Comparison of ENCODE assay signal across 16 cellular contexts in genomic region chr1:24951810-24952412, GRCh38. TPM values are rescaled to one million over a fixed set of nuclear protein-coding genes. Genes with fewer than 3 reads are reported as not detected.
DNase-seq lines count a peak whose midpoint lies in the region; ATAC-seq, FAIRE-seq and TF ChIP-seq lines count a peak whose summit lies in the region.
"Had no signal": no experiment of that assay in that cellular context is flagged by ENCODE, and none has a peak within 500 bp of the region (broad histone marks: within the 10 kb centered on the region; RNA-seq: fewer than 3 reads in every experiment).

No MANE protein-coding gene starts in this region.

- H3K4me2 ChIP-seq in keratinocyte (ENCODE audit: control insufficient read depth, extremely low read depth, insufficient read depth, low read depth, low read length): peak overlapping the region; percentile 28

- no peak for DNase-seq in CD4-positive, CD25-positive, alpha-beta regulatory T cell
- no peak for DNase-seq in CD8-positive, alpha-beta memory T cell
- no peak for DNase-seq in activated CD8-positive, alpha-beta T cell treated with anti-CD3 and anti-CD28 coated beads for 36 hours
- DNase-seq in keratinocyte (ENCODE audit: low read depth, low spot score) (no peak), foreskin melanocyte (no peak), NCI-H2227 (lab: John Stamatoyannopoulos, UW; ENCODE audit: unreplicated experiment) (no peak)
- DNase-seq: activated effector memory CD4-positive, alpha-beta T cell treated with anti-CD3 and anti-CD28 coated beads, Interleukin-2, amount 50 U/mL, for 16 hours; body of pancreas; NCI-H345; substantia nigra had no signal

- no peaks in the 10 kb centered on the region for H4K20me1 ChIP-seq in keratinocyte (ENCODE audit: control insufficient read depth, extremely low read depth, insufficient read depth, low read length)

- H3K9me1 ChIP-seq in keratinocyte (ENCODE audit: control insufficient read depth, extremely low read depth, insufficient read depth, low read length): no peaks in the 10 kb centered on the region

- H3K27ac ChIP-seq in CD4-positive, CD25-positive, alpha-beta regulatory T cell (ENCODE audit: insufficient read depth, low read length, poor library complexity, severe bottlenecking): no peak overlapping the region
- H3K27ac ChIP-seq in CD8-positive, alpha-beta memory T cell (ENCODE audit: low read depth, low read length): no peak overlapping the region
- no peak overlapping the region for H3K27ac ChIP-seq in keratinocyte (ENCODE audit: control insufficient read depth, insufficient read depth, low read length)
- H3K27ac ChIP-seq: body of pancreas, pancreas had no signal

- no peaks in the 10 kb centered on the region for H3K9me3 Mint-ChIP-seq in CD4-positive, CD25-positive, alpha-beta regulatory T cell
- no peaks in the 10 kb centered on the region for H3K9me3 Mint-ChIP-seq in CD8-positive, alpha-beta memory T cell
- H3K9me3 Mint-ChIP-seq in activated CD8-positive, alpha-beta T cell treated with anti-CD3 and anti-CD28 coated beads for 36 hours: no peaks in the 10 kb centered on the region

- H3K27ac Mint-ChIP-seq in CD4-positive, CD25-positive, alpha-beta regulatory T cell: peak overlapping the region in 2 of 3 donors; percentile 39 to 55
- peak overlapping the region in 7 of 8 donors; percentile 19 to 93 (median 79) for H3K27ac Mint-ChIP-seq in CD8-positive, alpha-beta memory T cell
- peak overlapping the region; percentile 79 for H3K27ac Mint-ChIP-seq in activated CD8-positive, alpha-beta T cell treated with anti-CD3 and anti-CD28 coated beads for 36 hours

- dilution Hi-C loops in keratinocyte (cut with MboI; ENCODE audit: extremely low pct_ligation_motif_present, low sequenced_read_pairs): no loop called here

- no peaks in the 10 kb centered on the region for H3K36me3 Mint-ChIP-seq in CD4-positive, CD25-positive, alpha-beta regulatory T cell
- H3K36me3 Mint-ChIP-seq in CD8-positive, alpha-beta memory T cell: peaks cover 0 to 19% (median 0%) of the 10 kb centered on the region in 3 donors
- peaks cover 85% of the 10 kb centered on the region for H3K36me3 Mint-ChIP-seq in activated CD8-positive, alpha-beta T cell treated with anti-CD3 and anti-CD28 coated beads for 36 hours (ENCODE audit: low read depth)

- intact Hi-C loops in activated CD8-positive, alpha-beta T cell treated with anti-CD3 and anti-CD28 coated beads for 36 hours (cut with micrococcal nuclease): no loop called here

- H3K4me3 ChIP-seq in CD4-positive, CD25-positive, alpha-beta regulatory T cell (ENCODE audit: low read depth, low read length): no peak overlapping the region
- no peak overlapping the region for H3K4me3 ChIP-seq in CD8-positive, alpha-beta memory T cell (ENCODE audit: low read length)
- no peak overlapping the region for H3K4me3 ChIP-seq in keratinocyte (ENCODE audit: control insufficient read depth in 2 of 3, extremely low read depth in 1 of 3, insufficient read depth in 2 of 3, low read depth in 1 of 3, low read length in 3 of 3)
- H3K4me3 ChIP-seq: body of pancreas, pancreas had no signal

- H3K4me1 Mint-ChIP-seq in CD4-positive, CD25-positive, alpha-beta regulatory T cell: peaks cover 25 to 72% (median 36%) of the 10 kb centered on the region in 4 donors
- peaks cover 68 to 95% (median 79%) of the 10 kb centered on the region in 3 donors for H3K4me1 Mint-ChIP-seq in CD8-positive, alpha-beta memory T cell
- H3K4me1 Mint-ChIP-seq in activated CD8-positive, alpha-beta T cell treated with anti-CD3 and anti-CD28 coated beads for 36 hours (ENCODE audit: low read depth): peaks cover 87% of the 10 kb centered on the region

- no peak overlapping the region for H3K9ac ChIP-seq in keratinocyte (ENCODE audit: control insufficient read depth, extremely low read depth, insufficient read depth, low read length)

- peak overlapping the region in 1 of 4 donors; percentile 58 for H3K4me3 Mint-ChIP-seq in CD4-positive, CD25-positive, alpha-beta regulatory T cell
- H3K4me3 Mint-ChIP-seq in CD8-positive, alpha-beta memory T cell: peak overlapping the region in 4 of 7 donors; percentile 42 to 78 (median 52)
- peak overlapping the region; percentile 48 for H3K4me3 Mint-ChIP-seq in activated CD8-positive, alpha-beta T cell treated with anti-CD3 and anti-CD28 coated beads for 36 hours

- CTCF ChIA-PET in CD8-positive, alpha-beta memory T cell (lab: Charles Lee): interaction anchor here (0.7 to 4.1 kb wide), 15 partner anchors 10 to 149 kb away, joined by 3 to 34 read pairs (median 5); partner anchors contain the start of gene RUNX3
- CTCF ChIA-PET in activated CD8-positive, alpha-beta T cell treated with anti-CD3 and anti-CD28 coated beads for 36 hours (lab: Charles Lee): interaction anchor here (0.9 to 5.2 kb wide), 13 partner anchors 8 to 149 kb away, joined by 3 to 53 read pairs (median 5); partner anchors contain the start of gene RUNX3

- no peaks in the 10 kb centered on the region for H3K27me3 Mint-ChIP-seq in CD4-positive, CD25-positive, alpha-beta regulatory T cell
- H3K27me3 Mint-ChIP-seq in CD8-positive, alpha-beta memory T cell: peaks cover 0 to 2% of the 10 kb centered on the region in 2 donors
- H3K27me3 Mint-ChIP-seq in activated CD8-positive, alpha-beta T cell treated with anti-CD3 and anti-CD28 coated beads for 36 hours: no peaks in the 10 kb centered on the region

- ATAC-seq in CD4-positive, CD25-positive, alpha-beta regulatory T cell (ENCODE audit: low read depth in 2 of 2): no peak
- no peak for ATAC-seq in activated CD8-positive, alpha-beta T cell treated with anti-CD3 and anti-CD28 coated beads for 36 hours
- ATAC-seq in GM18517 (IDR thresholded peaks at IDR 0.05; ENCODE audit: unreplicated experiment): no peak
- ATAC-seq: body of pancreas, pancreas had no signal

- no peak overlapping the region for H2AFZ ChIP-seq in keratinocyte (ENCODE audit: control insufficient read depth, low read length)

- no peaks in the 10 kb centered on the region for H3K79me2 ChIP-seq in keratinocyte (ENCODE audit: control insufficient read depth, insufficient read depth, low read length)

- no peak for TF ChIP-seq CTCF in activated CD8-positive, alpha-beta T cell treated with anti-CD3 and anti-CD28 coated beads for 36 hours (IDR thresholded peaks at IDR 0.05)
- no peak for TF ChIP-seq CTCF in keratinocyte (optimal IDR thresholded peaks at IDR 0.05 in 1 of 3, IDR thresholded peaks at IDR 0.05 in 1 of 3, conservative IDR thresholded peaks at IDR 0.05 in 1 of 3; ENCODE audit: extremely low read depth in 1 of 3, insufficient read depth in 2 of 3, low read length in 3 of 3)

- no peak for FAIRE-seq in keratinocyte (lab: Jason Lieb, UNC)
- FAIRE-seq: colon, endometrium, islet of Langerhans, pancreas had no signal

- peaks cover 38% of the 10 kb centered on the region for H3K4me1 ChIP-seq in CD4-positive, CD25-positive, alpha-beta regulatory T cell (ENCODE audit: control insufficient read depth, insufficient read depth, low read length, poor library complexity, severe bottlenecking)
- peaks cover 56% of the 10 kb centered on the region for H3K4me1 ChIP-seq in CD8-positive, alpha-beta memory T cell (ENCODE audit: insufficient read depth, low read length)
- H3K4me1 ChIP-seq in keratinocyte (ENCODE audit: control insufficient read depth, extremely low read depth, insufficient read depth, low read length): peaks cover 41% of the 10 kb centered on the region
- H3K4me1 ChIP-seq: body of pancreas, pancreas had no signal

- no peaks in the 10 kb centered on the region for H3K9me3 ChIP-seq in CD4-positive, CD25-positive, alpha-beta regulatory T cell (ENCODE audit: control insufficient read depth in 2 of 2, low read length in 2 of 2)
- no peaks in the 10 kb centered on the region for H3K9me3 ChIP-seq in CD8-positive, alpha-beta memory T cell (ENCODE audit: low read length)
- H3K9me3 ChIP-seq in keratinocyte (ENCODE audit: control insufficient read depth, low read depth, low read length): no peaks in the 10 kb centered on the region
- H3K9me3 ChIP-seq: body of pancreas, pancreas had no signal

- H3K36me3 ChIP-seq in CD4-positive, CD25-positive, alpha-beta regulatory T cell (ENCODE audit: control insufficient read depth, insufficient read depth, low read length): no peaks in the 10 kb centered on the region
- no peaks in the 10 kb centered on the region for H3K36me3 ChIP-seq in CD8-positive, alpha-beta memory T cell (ENCODE audit: insufficient read depth, low read length)
- no peaks in the 10 kb centered on the region for H3K36me3 ChIP-seq in keratinocyte (ENCODE audit: control insufficient read depth in 2 of 2, extremely low read depth in 1 of 2, insufficient read depth in 2 of 2, low read length in 2 of 2)
- H3K36me3 ChIP-seq: pancreas had no signal

- POLR2A ChIA-PET in CD8-positive, alpha-beta memory T cell (lab: Charles Lee): interaction anchor here (0.8 to 2.6 kb wide), 7 partner anchors 13 to 280 kb away, joined by 3 to 12 read pairs (median 7); partner anchors contain the start of genes RUNX3 and SYF2
- POLR2A ChIA-PET in activated CD8-positive, alpha-beta T cell treated with anti-CD3 and anti-CD28 coated beads for 36 hours (lab: Charles Lee): interaction anchor here (0.7 to 11.2 kb wide), 25 partner anchors 10 to 1073 kb away, joined by 3 to 117 read pairs (median 4); partner anchors contain the start of genes RUNX3 and SYF2

- H3K27me3 ChIP-seq in CD4-positive, CD25-positive, alpha-beta regulatory T cell (ENCODE audit: control insufficient read depth, insufficient read depth, low read length): no peaks in the 10 kb centered on the region
- no peaks in the 10 kb centered on the region for H3K27me3 ChIP-seq in CD8-positive, alpha-beta memory T cell (ENCODE audit: insufficient read depth, low read length, poor library complexity, severe bottlenecking)
- H3K27me3 ChIP-seq in keratinocyte (ENCODE audit: control insufficient read depth, extremely low read depth, insufficient read depth, low read length): no peaks in the 10 kb centered on the region
- H3K27me3 ChIP-seq: body of pancreas, pancreas had no signal

RNA-seq across cellular contexts. Expression of gene RUNX3, which starts 21.8 kb away (rescaled TPM):
- total RNA-seq in CD4-positive, CD25-positive, alpha-beta regulatory T cell: 268 TPM
- 10 to 100 TPM; 12.0 to 23.3 (median 15.8) TPM for polyA plus RNA-seq in CD4-positive, CD25-positive, alpha-beta regulatory T cell
- total RNA-seq in CD8-positive, alpha-beta memory T cell: 100 to 1,000 TPM; 218 to 241 TPM
- polyA plus RNA-seq in CD8-positive, alpha-beta memory T cell: 107 TPM
- 100 to 1,000 TPM; 180 to 183 TPM for total RNA-seq in activated CD8-positive, alpha-beta T cell treated with anti-CD3 and anti-CD28 coated beads for 36 hours
- polyA plus RNA-seq in keratinocyte: 0.01 to 0.10 TPM in 2 of 3 replicates, not detected in the other
- 0.17 TPM for polyA plus RNA-seq in keratinocyte (2011; ENCODE audit: low read depth)
- 0.12 TPM in 1 of 2 replicates, not detected in the other for polyA plus RNA-seq in keratinocyte (2011; cell fraction: cytosol; rRNA removed)
- polyA plus RNA-seq in keratinocyte (2011; cell fraction: nucleus; rRNA removed): not detected in 2 replicates
- 0.03 and 0.51 TPM in 2 replicates for polyA plus RNA-seq in keratinocyte (2012; ENCODE audit: low replicate concordance)
- 0.16 TPM in 1 of 3 replicates, not detected in the others for polyA minus RNA-seq in keratinocyte
- not detected for polyA minus RNA-seq in keratinocyte (2011; cell fraction: cytosol; rRNA and poly(A)+ RNA removed)
- 0.23 TPM in 1 of 2 replicates, not detected in the other for polyA minus RNA-seq in keratinocyte (2011; cell fraction: nucleus; rRNA and poly(A)+ RNA removed)
- total RNA-seq: lung microvascular endothelial cell had no signal
